8 cellular contexts compared by ENCODE assay signal in genomic region chr22:40177738-40178416, GRCh38. TPM values are rescaled to one million over a fixed set of nuclear protein-coding genes. Genes with fewer than 3 reads are reported as not detected.
A peak's percentile ranks its signal among the peaks of the same experiment; 100 is the strongest.
DNase-seq lines count a peak whose midpoint lies in the region; ATAC-seq and TF ChIP-seq lines count a peak whose summit lies in the region.

TSS of gene TNRC6B (plus strand) at chr22:40177925. CDS start at chr22:40178136, 211 bp downstream.

- peak within 1 kb of the TSS; percentile 92 for H3K27ac ChIP-seq in GM23248
- H3K27ac ChIP-seq in stomach smooth muscle (ENCODE audit: low read length), result peak within 1 kb of the TSS; percentile 77

- TF ChIP-seq CTCF in fibroblast of the aortic adventitia (IDR thresholded peaks at IDR 0.05; ENCODE audit: insufficient read depth, low read length), result no peak

- in situ Hi-C loops in GM23248 (cut with MboI), result no loop called here

- H2AFZ ChIP-seq in GM23248, result peak within 1 kb of the TSS; percentile 82

- peaks cover 9% of the 10 kb centered on the region for H3K36me3 Mint-ChIP-seq in activated T-helper 2 cell treated with anti-CD3 and anti-CD28 coated beads, Interferon-gamma antibody, Interleukin-2, Interleukin-4, amounts not matched to agents 10 μg/mL and 5 μg/mL and 100 μg/mL, durations not matched to agents 14 hours and 24 hours and 36 hours (ENCODE audit: low read depth)
- no peaks in the 10 kb centered on the region for H3K36me3 Mint-ChIP-seq in natural killer cell treated with Interleukin-12 subunit alpha and Interleukin-12 subunit beta and Interleukin-15 and Interleukin-18, amount 100 ng/mL, for 72 hours

- no peaks in the 10 kb centered on the region for H4K20me1 ChIP-seq in GM23248 (ENCODE audit: insufficient read depth)

- H3K4me1 ChIP-seq in GM23248 (ENCODE audit: insufficient read depth) (peaks cover 59% of the 10 kb centered on the region), stomach smooth muscle (ENCODE audit: control insufficient read depth, insufficient read depth, low read length) (peaks cover 28% of the 10 kb centered on the region)

- H3K27me3 Mint-ChIP-seq in activated T-helper 2 cell treated with anti-CD3 and anti-CD28 coated beads, Interferon-gamma antibody, Interleukin-2, Interleukin-4, amounts not matched to agents 10 μg/mL and 5 μg/mL and 100 μg/mL, durations not matched to agents 14 hours and 24 hours and 36 hours (ENCODE audit: low read depth), result no peaks in the 10 kb centered on the region
- H3K27me3 Mint-ChIP-seq in natural killer cell treated with Interleukin-12 subunit alpha and Interleukin-12 subunit beta and Interleukin-15 and Interleukin-18, amount 100 ng/mL, for 72 hours, result no peaks in the 10 kb centered on the region

- peak within 1 kb of the TSS; percentile 96 for H3K4me2 ChIP-seq in GM23248 (ENCODE audit: unreplicated experiment)

- intact Hi-C loops in activated T-helper 2 cell treated with anti-CD3 and anti-CD28 coated beads, Interferon-gamma antibody, Interleukin-2, Interleukin-4, amounts not matched to agents 10 μg/mL and 5 μg/mL and 100 μg/mL, durations not matched to agents 14 hours and 24 hours and 36 hours (cut with micrococcal nuclease), result loop anchor here (1.0 to 10.0 kb wide), 10 partner anchors 18 to 646 kb away; partner anchors contain the start of genes GRAP2 and RPS19BP1

- peak within 1 kb of the TSS; percentile 88 for H3K4me3 Mint-ChIP-seq in activated T-helper 2 cell treated with anti-CD3 and anti-CD28 coated beads, Interferon-gamma antibody, Interleukin-2, Interleukin-4, amounts not matched to agents 10 μg/mL and 5 μg/mL and 100 μg/mL, durations not matched to agents 14 hours and 24 hours and 36 hours (ENCODE audit: low read depth)
- H3K4me3 Mint-ChIP-seq in natural killer cell treated with Interleukin-12 subunit alpha and Interleukin-12 subunit beta and Interleukin-15 and Interleukin-18, amount 100 ng/mL, for 72 hours, result peak within 1 kb of the TSS; percentile 89

- H3K4me3 ChIP-seq in GM23248 (peak within 1 kb of the TSS; percentile 100), fibroblast of the aortic adventitia (ENCODE audit: low read depth, low read length) (peak within 1 kb of the TSS; percentile 89), stomach smooth muscle (ENCODE audit: low read length in 2 of 2) (peak within 1 kb of the TSS; percentile 86 to 93)

- DNase-seq in EH (ENCODE audit: low read depth) (peak; percentile 98), GM23248 (peak; percentile 98), LHCN-M2 (ENCODE audit: low read depth) (peak; percentile 99), RPMI7951 (ENCODE audit: low read depth) (peak; percentile 95), fibroblast of the aortic adventitia (ENCODE audit: low read depth) (peak; percentile 98)
- peak; percentile 79 for DNase-seq in activated T-helper 2 cell treated with anti-CD3 and anti-CD28 coated beads, Interferon-gamma antibody, Interleukin-2, Interleukin-4, amounts not matched to agents 10 μg/mL and 5 μg/mL and 100 μg/mL, durations not matched to agents 14 hours and 24 hours and 36 hours (ENCODE audit: low spot score)
- DNase-seq in natural killer cell treated with Interleukin-12 subunit alpha and Interleukin-12 subunit beta and Interleukin-15 and Interleukin-18, amount 100 ng/mL, for 72 hours (ENCODE audit: low spot score), result peak; percentile 89

- 0 to 2% methylated on average over 10 of the region's 10 CpGs for WGBS in GM23248 (ENCODE audit: low coverage in 1 of 2, low lambda C conversion rate in 2 of 2, missing lambda C conversion rate in 2 of 2), 2 experiments

- H3K9me3 Mint-ChIP-seq in activated T-helper 2 cell treated with anti-CD3 and anti-CD28 coated beads, Interferon-gamma antibody, Interleukin-2, Interleukin-4, amounts not matched to agents 10 μg/mL and 5 μg/mL and 100 μg/mL, durations not matched to agents 14 hours and 24 hours and 36 hours, result no peaks in the 10 kb centered on the region
- H3K9me3 Mint-ChIP-seq in natural killer cell treated with Interleukin-12 subunit alpha and Interleukin-12 subunit beta and Interleukin-15 and Interleukin-18, amount 100 ng/mL, for 72 hours, result no peaks in the 10 kb centered on the region

- peak within 1 kb of the TSS; percentile 89 for H3K27ac Mint-ChIP-seq in activated T-helper 2 cell treated with anti-CD3 and anti-CD28 coated beads, Interferon-gamma antibody, Interleukin-2, Interleukin-4, amounts not matched to agents 10 μg/mL and 5 μg/mL and 100 μg/mL, durations not matched to agents 14 hours and 24 hours and 36 hours
- H3K27ac Mint-ChIP-seq in natural killer cell treated with Interleukin-12 subunit alpha and Interleukin-12 subunit beta and Interleukin-15 and Interleukin-18, amount 100 ng/mL, for 72 hours, result peak within 1 kb of the TSS; percentile 76 to 85

- peaks cover 51% of the 10 kb centered on the region for H3K79me2 ChIP-seq in GM23248 (ENCODE audit: insufficient read depth)

- H3K9ac ChIP-seq in GM23248 (peak within 1 kb of the TSS; percentile 99), stomach smooth muscle (ENCODE audit: low read length in 2 of 2) (peak within 1 kb of the TSS; percentile 81 to 93)

- H3K36me3 ChIP-seq in GM23248 (ENCODE audit: low read depth) (no peaks in the 10 kb centered on the region), stomach smooth muscle (ENCODE audit: control insufficient read depth in 2 of 2, insufficient read depth in 2 of 2, low read length in 2 of 2) (no peaks in the 10 kb centered on the region)

- no peaks in the 10 kb centered on the region for H3K9me2 ChIP-seq in GM23248 (ENCODE audit: insufficient read depth)

- ATAC-seq in natural killer cell treated with Interleukin-12 subunit alpha and Interleukin-12 subunit beta and Interleukin-15 and Interleukin-18, amount 100 ng/mL, for 72 hours, result peak; percentile 97 to 98

- H3K9me3 ChIP-seq in GM23248 (ENCODE audit: low read depth), result no peaks in the 10 kb centered on the region
- no peaks in the 10 kb centered on the region for H3K9me3 ChIP-seq in stomach smooth muscle (ENCODE audit: control insufficient read depth in 2 of 2, low read length in 2 of 2)

- H3F3A ChIP-seq in GM23248 (ENCODE audit: insufficient read depth), result peaks cover 66% of the 10 kb centered on the region

- peaks cover 52% of the 10 kb centered on the region for H3K4me1 Mint-ChIP-seq in activated T-helper 2 cell treated with anti-CD3 and anti-CD28 coated beads, Interferon-gamma antibody, Interleukin-2, Interleukin-4, amounts not matched to agents 10 μg/mL and 5 μg/mL and 100 μg/mL, durations not matched to agents 14 hours and 24 hours and 36 hours (ENCODE audit: low read depth)
- H3K4me1 Mint-ChIP-seq in natural killer cell treated with Interleukin-12 subunit alpha and Interleukin-12 subunit beta and Interleukin-15 and Interleukin-18, amount 100 ng/mL, for 72 hours (ENCODE audit: low read depth in 2 of 2), result peaks cover 45 to 48% of the 10 kb centered on the region in 2 donors

- no peaks in the 10 kb centered on the region for H3K27me3 ChIP-seq in GM23248 (replicated peaks; ENCODE audit: insufficient read depth)
- no peaks in the 10 kb centered on the region for H3K27me3 ChIP-seq in stomach smooth muscle (ENCODE audit: control insufficient read depth in 1 of 2, insufficient read depth in 2 of 2, low read length in 2 of 2)

RNA-seq across cellular contexts. Expression of gene TNRC6B, which starts in this region (rescaled TPM):
- total RNA-seq in GM23248 (2014; rRNA removed; shearing (Covaris generic)), result 14.1 and 53.5 TPM in 2 replicates
- polyA plus RNA-seq in GM23248 (2016; fragmentation: Nextera tagmentation; extraction: Ambion mirVana), result 21.0 and 21.1 TPM in 2 replicates
- total RNA-seq in LHCN-M2 (2014; rRNA removed), result 18.0 and 28.5 TPM in 2 replicates
- 6.0 TPM for polyA plus RNA-seq in LHCN-M2 (2012)
- total RNA-seq in RPMI7951 (2014; rRNA removed; shearing (Covaris generic)), result 9.5 and 14.4 TPM in 2 replicates
- total RNA-seq in activated T-helper 2 cell treated with anti-CD3 and anti-CD28 coated beads, Interferon-gamma antibody, Interleukin-2, Interleukin-4, amounts not matched to agents 10 μg/mL and 5 μg/mL and 100 μg/mL, durations not matched to agents 14 hours and 24 hours and 36 hours, result 28.0 and 34.1 TPM in 2 replicates
- total RNA-seq in fibroblast of the aortic adventitia (ENCODE audit: low replicate concordance), result 19.1 and 35.3 TPM in 2 replicates
- total RNA-seq in natural killer cell treated with Interleukin-12 subunit alpha and Interleukin-12 subunit beta and Interleukin-15 and Interleukin-18, amount 100 ng/mL, for 72 hours, result 10 to 100 TPM; 43.6 to 52.7 TPM

Comparison
In these comparisons a context has a peak if more than half of its experiments do, and no peak if none do; other contexts are left out.
1. Peak in every context shown above with its lines: DNase-seq, ATAC-seq, H3K4me3 ChIP-seq and H3K27ac ChIP-seq.